Comparison of ENCODE assay signal across 10 cellular contexts in genomic region chr16:27432600-27432957, GRCh38. TPM values are rescaled to one million over a fixed set of nuclear protein-coding genes. Genes with fewer than 3 reads are reported as not detected.
DNase-seq lines count a peak whose midpoint lies in the region; ATAC-seq and TF ChIP-seq lines count a peak whose summit lies in the region.
"Had no signal": no experiment of that assay in that cellular context is flagged by ENCODE, and none has a peak within 500 bp of the region (broad histone marks: within the 10 kb centered on the region; RNA-seq: fewer than 3 reads in every experiment).

No MANE protein-coding gene starts in this region.

- no peaks in the 10 kb centered on the region for H3K27me3 Mint-ChIP-seq in activated CD4-positive, alpha-beta T cell treated with anti-CD3 and anti-CD28 coated beads for 36 hours

- peaks cover 0 to 56% (median 5%) of the 10 kb centered on the region in 6 donors for H3K36me3 ChIP-seq in spleen

- H3K4me1 Mint-ChIP-seq in activated CD4-positive, alpha-beta T cell treated with anti-CD3 and anti-CD28 coated beads for 36 hours = peaks cover 46% of the 10 kb centered on the region

- peaks cover 0 to 62% (median 34%) of the 10 kb centered on the region in 6 donors for H3K4me1 ChIP-seq in spleen
- H3K4me1 ChIP-seq: parathyroid adenoma had no signal

- ATAC-seq in activated CD4-positive, alpha-beta T cell treated with anti-CD3 and anti-CD28 coated beads for 36 hours = no peak
- ATAC-seq in SK-N-SH treated with all-trans-retinoic acid at 6 μM for 48 hours = peak; percentile 67
- no peak for ATAC-seq in HG02642 (IDR thresholded peaks at IDR 0.05; ENCODE audit: poor library complexity, unreplicated experiment)

- TF ChIP-seq CTCF in fibroblast of mammary gland (conservative IDR thresholded peaks at IDR 0.05; ENCODE audit: control insufficient read depth, insufficient read depth, low read depth, low read length) = no peak
- TF ChIP-seq CTCF in spleen (IDR thresholded peaks at IDR 0.05 in 8 of 11, conservative IDR thresholded peaks at IDR 0.05 in 3 of 11) = no peak

- H3K27me3 ChIP-seq in spleen (replicated peaks in 1 of 7) = peaks cover 0 to 32% (median 0%) of the 10 kb centered on the region in 7 donors

- H3K27ac Mint-ChIP-seq in activated CD4-positive, alpha-beta T cell treated with anti-CD3 and anti-CD28 coated beads for 36 hours = peak overlapping the region; percentile 76

- H3K27ac ChIP-seq in spleen = peak overlapping the region in 1 of 8 donors; percentile 6
- H3K27ac ChIP-seq: parathyroid adenoma had no signal

- intact Hi-C loops in activated CD4-positive, alpha-beta T cell treated with anti-CD3 and anti-CD28 coated beads for 36 hours (cut with DNase I, micrococcal nuclease) = no loop called here
- intact Hi-C loops in spleen (cut with DNase I; ENCODE audit: low total_unique reads) = no loop called here

- H3K36me3 Mint-ChIP-seq in activated CD4-positive, alpha-beta T cell treated with anti-CD3 and anti-CD28 coated beads for 36 hours (ENCODE audit: low read depth) = peaks cover 86% of the 10 kb centered on the region

- H3K9me3 ChIP-seq in spleen = no peaks in the 10 kb centered on the region

- POLR2A ChIA-PET in activated CD4-positive, alpha-beta T cell treated with anti-CD3 and anti-CD28 coated beads for 36 hours (lab: Charles Lee) = interaction anchor here (1.1 kb wide), 1 partner anchor 28 kb away, joined by 3 read pairs; no protein-coding TSS in a partner anchor

- no peaks in the 10 kb centered on the region for H3K9me3 Mint-ChIP-seq in activated CD4-positive, alpha-beta T cell treated with anti-CD3 and anti-CD28 coated beads for 36 hours (ENCODE audit: low read depth)

- H3K4me3 ChIP-seq in fibroblast of mammary gland (ENCODE audit: control insufficient read depth, low read depth, low read length) = no peak overlapping the region
- H3K4me3 ChIP-seq in spleen = no peak overlapping the region

- DNase-seq in activated CD4-positive, alpha-beta T cell treated with anti-CD3 and anti-CD28 coated beads for 36 hours = peak; percentile 4
- DNase-seq in activated CD4-positive, alpha-beta T cell treated with anti-CD3 and anti-CD28 coated beads, Interleukin-2, amount 50 U/mL, for 4 hours = no peak
- DNase-seq in fibroblast of mammary gland (ENCODE audit: low read depth) (peak; percentile 86), spleen (peak; percentile 9), amniotic stem cell (lab: John Stamatoyannopoulos, UW) (no peak), SHP77 (lab: John Stamatoyannopoulos, UW) (no peak)
- DNase-seq: MM.1S had no signal

- CTCF ChIA-PET in activated CD4-positive, alpha-beta T cell treated with anti-CD3 and anti-CD28 coated beads for 36 hours (lab: Charles Lee) = interaction anchor here (1.3 kb wide), 1 partner anchor 10 kb away, joined by 4 read pairs; no protein-coding TSS in a partner anchor

- 40 to 55% (median 50%) methylated on average over 6 of the region's 6 CpGs for WGBS in spleen, 5 donors

- no peak for TF ChIP-seq POLR2A in spleen (IDR thresholded peaks at IDR 0.05)

- no peak overlapping the region for H3K4me3 Mint-ChIP-seq in activated CD4-positive, alpha-beta T cell treated with anti-CD3 and anti-CD28 coated beads for 36 hours

TF ChIP-seq in SK-N-SH treated with all-trans-retinoic acid at 6 μM for 48 hours, 23 proteins besides CTCF, POLR2A, EP300 and RAD21:
- TF ChIP-seq TCF4 (CRISPR knock-in tag; IDR thresholded peaks at IDR 0.05; ENCODE audit: borderline replicate concordance) (no peak), ZFP30 (CRISPR knock-in tag; IDR thresholded peaks at IDR 0.05) (no peak), TOX (CRISPR knock-in tag; IDR thresholded peaks at IDR 0.05; ENCODE audit: borderline replicate concordance) (no peak), GLIS3 (CRISPR knock-in tag; IDR thresholded peaks at IDR 0.05) (no peak), POU6F1 (CRISPR knock-in tag; IDR thresholded peaks at IDR 0.05; ENCODE audit: borderline replicate concordance, low read depth) (no peak), BACH2 (CRISPR knock-in tag; IDR thresholded peaks at IDR 0.05; ENCODE audit: borderline replicate concordance) (no peak), CREB5 (CRISPR knock-in tag; IDR thresholded peaks at IDR 0.05; ENCODE audit: low read depth) (no peak), ZNF8 (CRISPR knock-in tag; IDR thresholded peaks at IDR 0.05) (no peak), RARB (CRISPR knock-in tag; IDR thresholded peaks at IDR 0.05) (no peak), CSDC2 (CRISPR knock-in tag; IDR thresholded peaks at IDR 0.05) (no peak), ZC3H10 (CRISPR knock-in tag; IDR thresholded peaks at IDR 0.05) (no peak)

RNA-seq across cellular contexts. Expression of gene IL21R, which starts 30.6 kb away (rescaled TPM):
- 10 to 100 TPM; 61.8 to 73.5 TPM for total RNA-seq in activated CD4-positive, alpha-beta T cell treated with anti-CD3 and anti-CD28 coated beads for 36 hours
- total RNA-seq in spleen = 10 to 100 TPM in 6 of 7 donors, 1 to 10 TPM in 1; 8.7 to 19.7 (median 13.0) TPM
- 1 to 10 TPM; 2.7 to 6.0 (median 3.3) TPM for polyA plus RNA-seq in spleen

Comparison
In these comparisons a context has a peak if more than half of its experiments do, and no peak if none do; other contexts are left out.
1. DNase-seq: peak in activated CD4-positive, alpha-beta T cell treated with anti-CD3 and anti-CD28 coated beads for 36 hours (single experiment), fibroblast of mammary gland (single experiment) and spleen (single experiment); none in activated CD4-positive, alpha-beta T cell treated with anti-CD3 and anti-CD28 coated beads, Interleukin-2, amount 50 U/mL, for 4 hours (0 of 2), amniotic stem cell (single experiment) and SHP77 (0 of 2).